24 cellular contexts compared by ENCODE assay signal in the genomic region with DNA sequence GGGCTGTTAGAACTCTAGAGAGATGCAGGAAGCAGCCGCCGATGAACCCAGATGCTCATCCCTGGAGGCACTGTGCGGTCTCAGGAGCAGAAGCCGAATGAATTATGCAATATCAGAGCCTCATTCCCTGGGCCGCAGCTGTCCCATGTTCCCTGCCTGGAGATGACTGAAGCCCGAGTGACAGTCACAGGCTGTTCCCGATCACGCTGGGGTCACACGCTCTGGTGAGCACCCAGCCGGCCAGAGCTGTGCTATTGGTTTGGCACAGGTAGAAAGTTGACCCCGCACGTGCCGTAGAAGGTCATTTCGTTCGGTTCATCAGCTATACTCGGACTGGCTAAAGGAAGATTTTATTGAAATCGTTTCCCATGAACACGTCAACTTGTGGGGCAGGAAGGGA.
DNase-seq lines count a peak whose midpoint lies in the region; ATAC-seq, FAIRE-seq and TF ChIP-seq lines count a peak whose summit lies in the region.
"Had no signal": no experiment of that assay in that cellular context is flagged by ENCODE, and none has a peak within 500 bp of the region (broad histone marks: within the 10 kb centered on the region; RNA-seq: fewer than 3 reads in every experiment).

No MANE protein-coding gene starts in this region.

- H3K36me3 Mint-ChIP-seq in dendritic cell treated with granulocyte-macrophage colony-stimulating factor and Interleukin-4, amounts not matched to agents 40 ng/mL and 50 ng/mL, for 4 days (ENCODE audit: low read depth): peaks cover 55% of the 10 kb centered on the region

- no peak for FAIRE-seq in kidney (lab: Jason Lieb, UNC)

- H4K8ac ChIP-seq in IMR-90 (ENCODE audit: low read depth in 2 of 2, low read length in 2 of 2): no peak overlapping the region

- H3K18ac ChIP-seq in IMR-90 (ENCODE audit: low read depth, low read length): no peak overlapping the region

- DNase-seq in IMR-90 (no peak), kidney (peak; percentile 88), posterior cingulate gyrus (peak in 9 of 10 donors; percentile 21 to 91 (median 55)), COR-L47 (lab: John Stamatoyannopoulos, UW) (no peak), sigmoid colon (no peak), dedifferentiated amniotic fluid mesenchymal stem cell (ENCODE audit: extremely low spot score) (no peak)
- DNase-seq: activated CD4-positive, alpha-beta T cell treated with anti-CD3 and anti-CD28 coated beads for 36 hours; activated naive CD8-positive, alpha-beta T cell treated with anti-CD3 and anti-CD28 coated beads, Interleukin-2, amount 10 ng/mL, durations not matched to agents 7 days and 5 days; cortex of kidney; DMS 273 treated with DMSO at 0.1 percent for 48 hours; islet precursor cell; MG63; NCI-H1436; NCI-H2171; NCI-H526 treated with DMSO at 0.1 percent for 48 hours; SW 1271; tibial artery had no signal

- POLR2A ChIA-PET in IMR-90 (lab: Charles Lee; ENCODE audit: unreplicated experiment): no interaction called here

- TF ChIP-seq EP300 in sigmoid colon (IDR thresholded peaks at IDR 0.05): no peak

- H2BK5ac ChIP-seq in IMR-90 (ENCODE audit: low read depth, low read length, poor library complexity, severe bottlenecking): no peak overlapping the region

- H3K9me3 ChIP-seq in IMR-90 (ENCODE audit: control insufficient read depth, insufficient read depth, low read length) (no peaks in the 10 kb centered on the region), kidney (ENCODE audit: control insufficient read depth in 1 of 2, low read length in 2 of 2) (no peaks in the 10 kb centered on the region), sigmoid colon (no peaks in the 10 kb centered on the region)
- H3K9me3 ChIP-seq: body of pancreas, MG63, tibial artery had no signal

- H3K9me1 ChIP-seq in IMR-90 (ENCODE audit: insufficient read depth, low read length): no peaks in the 10 kb centered on the region; the same call in 1 of the 2 replicates

- no peaks in the 10 kb centered on the region for H4K20me1 ChIP-seq in IMR-90 (ENCODE audit: insufficient read depth, low read length)

- no peak for TF ChIP-seq CTCF in IMR-90 (conservative IDR thresholded peaks at IDR 0.05; ENCODE audit: low read depth, low read length)
- no peak for TF ChIP-seq CTCF in kidney (IDR thresholded peaks at IDR 0.05; ENCODE audit: borderline replicate concordance, extremely low read depth, insufficient read depth)
- no peak for TF ChIP-seq CTCF in sigmoid colon (IDR thresholded peaks at IDR 0.05)

- H3K9ac ChIP-seq in IMR-90 (ENCODE audit: low read depth, low read length) (no peak overlapping the region), kidney (ENCODE audit: low read length in 2 of 2) (no peak overlapping the region)

- no peak overlapping the region for H4K91ac ChIP-seq in IMR-90 (ENCODE audit: insufficient read depth, low read depth, low read length)

- no peak overlapping the region for H2BK120ac ChIP-seq in IMR-90 (ENCODE audit: low read depth, low read length)

- H3K9me3 Mint-ChIP-seq in dendritic cell treated with granulocyte-macrophage colony-stimulating factor and Interleukin-4, amounts not matched to agents 40 ng/mL and 50 ng/mL, for 4 days: no peaks in the 10 kb centered on the region
- H3K9me3 Mint-ChIP-seq: activated naive CD8-positive, alpha-beta T cell treated with anti-CD3 and anti-CD28 coated beads, Interleukin-2, amount 10 ng/mL, durations not matched to agents 7 days and 5 days; activated T-helper 2 cell treated with anti-CD3 and anti-CD28 coated beads, Interferon-gamma antibody, Interleukin-2, Interleukin-4, amounts not matched to agents 10 μg/mL and 5 μg/mL and 100 μg/mL, durations not matched to agents 14 hours and 24 hours and 36 hours; GM23338; stimulated activated memory B cell treated with anti-CD40 and anti-IgM and Interleukin-4, amounts not matched to agents 10 μg/mL and 1 μg/mL and 100 μg/mL, for 72 hours had no signal

- ATAC-seq in IMR-90 (ENCODE audit: low read depth) (no peak), GM21786 (IDR thresholded peaks at IDR 0.05; ENCODE audit: unreplicated experiment) (no peak)
- ATAC-seq: activated CD4-positive, alpha-beta T cell treated with anti-CD3 and anti-CD28 coated beads for 36 hours; body of pancreas; GM23338; stimulated activated memory B cell treated with anti-CD40 and anti-IgM and Interleukin-4, amounts not matched to agents 10 μg/mL and 1 μg/mL and 100 μg/mL, for 72 hours had no signal

- in situ Hi-C loops in IMR-90 (cut with MboI; ENCODE audit: low sequenced_read_pairs): no loop called here

- no peak overlapping the region for H3K23ac ChIP-seq in IMR-90 (ENCODE audit: low read depth, low read length)

- H4K5ac ChIP-seq in IMR-90 (ENCODE audit: low read depth, low read length): no peak overlapping the region

- no peak overlapping the region for H3K4me3 Mint-ChIP-seq in dendritic cell treated with granulocyte-macrophage colony-stimulating factor and Interleukin-4, amounts not matched to agents 40 ng/mL and 50 ng/mL, for 4 days
- H3K4me3 Mint-ChIP-seq: activated CD4-positive, alpha-beta T cell treated with anti-CD3 and anti-CD28 coated beads for 36 hours; activated naive CD8-positive, alpha-beta T cell treated with anti-CD3 and anti-CD28 coated beads, Interleukin-2, amount 10 ng/mL, durations not matched to agents 7 days and 5 days; GM23338; IgD-negative memory B cell; stimulated activated memory B cell treated with anti-CD40 and anti-IgM and Interleukin-4, amounts not matched to agents 10 μg/mL and 1 μg/mL and 100 μg/mL, for 72 hours had no signal

- H3K4me3 ChIP-seq in IMR-90 (ENCODE audit: insufficient read depth, low read depth, low read length) (no peak overlapping the region), kidney (ENCODE audit: low read length in 2 of 2) (no peak overlapping the region), sigmoid colon (no peak overlapping the region)
- H3K4me3 ChIP-seq: body of pancreas, GM23338, MG63, tibial artery had no signal

- no peak overlapping the region for H2AK9ac ChIP-seq in IMR-90 (replicated peaks; ENCODE audit: low read depth, low read length, poor library complexity)

- 97% methylated on average over 10 of the region's 18 CpGs; no CpG with 5 or more reads in 1 of the 2 experiments for WGBS in IMR-90 (ENCODE audit: extremely low coverage in 2 of 2, insufficient read length in 1 of 2), 2 experiments
- WGBS in sigmoid colon, 2 donors: 96 to 97% methylated on average over 18 of the region's 18 CpGs

- H3K36me3 ChIP-seq in IMR-90 (ENCODE audit: control insufficient read depth, insufficient read depth, low read length) (peaks cover 2% of the 10 kb centered on the region; the same call in 1 of the 2 replicates), kidney (ENCODE audit: control insufficient read depth in 1 of 2, insufficient read depth in 2 of 2, low read length in 2 of 2) (peaks cover 0 to 2% of the 10 kb centered on the region in 2 donors), sigmoid colon (peaks cover 0 to 15% (median 0%) of the 10 kb centered on the region in 4 donors)
- H3K36me3 ChIP-seq: MG63 had no signal

- peaks cover 3% of the 10 kb centered on the region; the same call in 1 of the 2 replicates for H3K4me1 ChIP-seq in IMR-90 (ENCODE audit: control insufficient read depth, insufficient read depth, low read length)
- peaks cover 0 to 4% of the 10 kb centered on the region in 2 donors for H3K4me1 ChIP-seq in kidney (ENCODE audit: control insufficient read depth in 1 of 2, insufficient read depth in 1 of 2, low read depth in 1 of 2, low read length in 2 of 2)
- H3K4me1 ChIP-seq in sigmoid colon: no peaks in the 10 kb centered on the region
- H3K4me1 ChIP-seq: body of pancreas, tibial artery had no signal

- no peak overlapping the region for H2AFZ ChIP-seq in IMR-90 (replicated peaks; ENCODE audit: low read length, poor library complexity)
- H2AFZ ChIP-seq: GM23338 had no signal

- H3K79me1 ChIP-seq in IMR-90 (ENCODE audit: low read depth in 1 of 2, low read length in 2 of 2): peaks cover 4 to 12% of the 10 kb centered on the region in 2 experiments; a peak in 2 of 4 replicates

- H3K27ac Mint-ChIP-seq in dendritic cell treated with granulocyte-macrophage colony-stimulating factor and Interleukin-4, amounts not matched to agents 40 ng/mL and 50 ng/mL, for 4 days: peak overlapping the region; percentile 46
- H3K27ac Mint-ChIP-seq: activated CD4-positive, alpha-beta T cell treated with anti-CD3 and anti-CD28 coated beads for 36 hours; activated naive CD8-positive, alpha-beta T cell treated with anti-CD3 and anti-CD28 coated beads, Interleukin-2, amount 10 ng/mL, durations not matched to agents 7 days and 5 days; activated T-helper 2 cell treated with anti-CD3 and anti-CD28 coated beads, Interferon-gamma antibody, Interleukin-2, Interleukin-4, amounts not matched to agents 10 μg/mL and 5 μg/mL and 100 μg/mL, durations not matched to agents 14 hours and 24 hours and 36 hours; GM23338; stimulated activated memory B cell treated with anti-CD40 and anti-IgM and Interleukin-4, amounts not matched to agents 10 μg/mL and 1 μg/mL and 100 μg/mL, for 72 hours had no signal

- H3K56ac ChIP-seq in IMR-90 (ENCODE audit: extremely low read depth, insufficient read depth, low read length): no peak overlapping the region

- H3K4me1 Mint-ChIP-seq in dendritic cell treated with granulocyte-macrophage colony-stimulating factor and Interleukin-4, amounts not matched to agents 40 ng/mL and 50 ng/mL, for 4 days (ENCODE audit: low read depth): peaks cover 24% of the 10 kb centered on the region

- dilution Hi-C loops in IMR-90 (cut with HindIII; ENCODE audit: low sequenced_read_pairs, unreplicated experiment): no loop called here

- no peak overlapping the region for H2AK5ac ChIP-seq in IMR-90 (ENCODE audit: low read depth, low read length)

- no peak for TF ChIP-seq POLR2A in IMR-90 (IDR thresholded peaks at IDR 0.05; ENCODE audit: low read depth, low read length)
- no peak for TF ChIP-seq POLR2A in sigmoid colon (IDR thresholded peaks at IDR 0.05)

- no peak overlapping the region for H3K4ac ChIP-seq in IMR-90 (ENCODE audit: low read depth, low read length)

- H3K27me3 Mint-ChIP-seq in dendritic cell treated with granulocyte-macrophage colony-stimulating factor and Interleukin-4, amounts not matched to agents 40 ng/mL and 50 ng/mL, for 4 days: no peaks in the 10 kb centered on the region
- H3K27me3 Mint-ChIP-seq: activated CD4-positive, alpha-beta T cell treated with anti-CD3 and anti-CD28 coated beads for 36 hours; activated naive CD8-positive, alpha-beta T cell treated with anti-CD3 and anti-CD28 coated beads, Interleukin-2, amount 10 ng/mL, durations not matched to agents 7 days and 5 days; IgD-negative memory B cell; stimulated activated memory B cell treated with anti-CD40 and anti-IgM and Interleukin-4, amounts not matched to agents 10 μg/mL and 1 μg/mL and 100 μg/mL, for 72 hours had no signal

- no peak overlapping the region for H2BK15ac ChIP-seq in IMR-90 (ENCODE audit: low read depth, low read length)

- H3K27ac ChIP-seq in IMR-90 (ENCODE audit: insufficient read depth, low read length): no peak overlapping the region
- H3K27ac ChIP-seq in kidney (ENCODE audit: low read depth in 2 of 2, low read length in 2 of 2): no peak overlapping the region
- H3K27ac ChIP-seq in sigmoid colon: no peak overlapping the region
- H3K27ac ChIP-seq: body of pancreas, tibial artery had no signal

- H2BK20ac ChIP-seq in IMR-90 (ENCODE audit: low read depth, low read length): no peak overlapping the region

- no peak overlapping the region for H3K4me2 ChIP-seq in IMR-90 (ENCODE audit: low read depth, low read length)
- H3K4me2 ChIP-seq: GM23338 had no signal

- intact Hi-C loops in IMR-90 (cut with micrococcal nuclease) (no loop called here), kidney (cut with DNase I) (no loop called here), posterior cingulate gyrus (cut with DNase I) (no loop called here), sigmoid colon (cut with DNase I) (no loop called here)
- intact Hi-C loops in dendritic cell treated with granulocyte-macrophage colony-stimulating factor and Interleukin-4, amounts not matched to agents 40 ng/mL and 50 ng/mL, for 4 days (cut with micrococcal nuclease): no loop called here

- BruUV-seq in IMR-90 (replicated peaks; lab: Mats Ljungman, UMichigan): no TSS peak

- no peak overlapping the region for H3K14ac ChIP-seq in IMR-90 (replicated peaks; ENCODE audit: low read depth, low read length)

- TF ChIP-seq RAD21 in IMR-90 (IDR thresholded peaks at IDR 0.05; ENCODE audit: low read length): no peak

- H3K27me3 ChIP-seq in IMR-90 (ENCODE audit: control insufficient read depth, insufficient read depth, low read length): no peaks in the 10 kb centered on the region
- no peaks in the 10 kb centered on the region for H3K27me3 ChIP-seq in sigmoid colon
- H3K27me3 ChIP-seq: body of pancreas, MG63, tibial artery had no signal

- CTCF ChIA-PET in IMR-90 (lab: Yijun Ruan, JAX): no interaction called here

Comparison
In these comparisons a context has a peak if more than half of its experiments do, and no peak if none do; other contexts are left out.
1. DNase-seq: peak in kidney (single experiment) and posterior cingulate gyrus (9 of 10); none in IMR-90 (single experiment), COR-L47 (single experiment), sigmoid colon (single experiment) and dedifferentiated amniotic fluid mesenchymal stem cell (single experiment).